ENCODE assay signal across 12 cellular contexts in the genomic region with DNA sequence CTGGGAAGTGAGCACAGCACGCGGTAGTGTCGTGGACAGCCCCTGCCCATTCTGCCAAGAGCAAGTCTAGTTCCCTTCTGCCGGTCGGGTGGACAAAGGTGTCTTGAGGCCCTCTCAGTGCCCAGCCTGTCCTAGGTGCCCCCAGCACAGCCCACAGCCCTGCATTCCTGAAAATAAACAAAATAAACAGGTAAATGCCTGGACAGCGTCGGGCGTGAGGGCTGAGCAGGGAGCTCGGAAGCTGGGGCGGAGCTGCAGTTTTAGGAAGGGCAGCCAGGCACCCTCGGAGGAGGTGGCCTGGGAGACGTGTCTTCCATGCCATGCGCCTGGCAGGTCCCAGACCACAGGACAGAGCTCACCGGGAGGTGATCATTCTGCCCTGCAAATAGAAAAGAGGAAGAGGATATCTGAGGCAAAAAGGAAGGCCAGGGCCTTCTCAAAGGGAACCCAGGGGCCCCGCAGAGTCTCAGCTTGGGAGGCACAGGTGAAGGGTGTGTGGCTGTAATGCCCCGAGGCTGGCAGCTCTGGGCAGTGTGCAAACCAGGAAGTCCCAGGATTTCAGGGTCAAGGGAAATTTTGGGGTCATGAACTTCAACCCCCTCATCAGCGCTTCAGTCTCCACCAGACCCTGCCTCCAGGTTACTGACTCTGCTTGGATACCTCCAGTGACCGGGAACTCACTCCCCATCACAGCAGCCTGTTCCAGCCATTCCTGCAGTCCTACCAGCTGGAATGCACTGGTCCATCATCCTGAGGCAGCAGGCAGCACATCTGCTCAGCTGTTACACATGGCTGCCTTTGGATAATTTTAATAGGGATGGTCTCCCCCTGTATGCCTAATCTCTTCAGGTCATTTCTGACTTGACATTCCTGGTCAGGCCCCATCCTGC. TPM values are rescaled to one million over a fixed set of nuclear protein-coding genes. Genes with fewer than 3 reads are reported as not detected.
DNase-seq lines count a peak whose midpoint lies in the region; ATAC-seq, FAIRE-seq and TF ChIP-seq lines count a peak whose summit lies in the region.
"Had no signal": no experiment of that assay in that cellular context is flagged by ENCODE, and none has a peak within 500 bp of the region (broad histone marks: within the 10 kb centered on the region; RNA-seq: fewer than 3 reads in every experiment).

No MANE protein-coding gene starts in this region.

- peak; percentile 5 for DNase-seq in activated naive CD4-positive, alpha-beta T cell treated with anti-CD3 and anti-CD28 coated beads, Interleukin-2, amount 50 U/mL, for 16 hours
- DNase-seq in activated naive CD4-positive, alpha-beta T cell treated with Interleukin-2 at 50 U/mL for 16 hours = no peak
- DNase-seq in lower lobe of right lung = peak; percentile 28
- DNase-seq in tibial artery = peak in 1 of 2 donors; percentile 61
- no peak for DNase-seq in H54 (ENCODE audit: insufficient read length, low spot score)
- DNase-seq: central memory CD4-positive, alpha-beta T cell; NCI-H1105 treated with DMSO at 0.1 percent for 48 hours had no signal

- peaks cover 17% of the 10 kb centered on the region for H3K4me1 Mint-ChIP-seq in brain

- H3K27me3 ChIP-seq in lower lobe of right lung (ENCODE audit: low read depth) (peaks cover 37% of the 10 kb centered on the region), tibial artery (peaks cover 0 to 17% of the 10 kb centered on the region in 2 donors)

- peaks cover 32% of the 10 kb centered on the region for H3K27me3 Mint-ChIP-seq in brain

- intact Hi-C loops in lower lobe of right lung (cut with DNase I) = no loop called here
- intact Hi-C loops in tibial artery (cut with DNase I; ENCODE audit: low total_unique reads) = no loop called here

- TF ChIP-seq CTCF in brain (conservative IDR thresholded peaks at IDR 0.05) (no peak), lower lobe of right lung (IDR thresholded peaks at IDR 0.05) (no peak), tibial artery (IDR thresholded peaks at IDR 0.05) (no peak)

- no peak for ATAC-seq in lower lobe of right lung
- no peak for ATAC-seq in GM19467 (IDR thresholded peaks at IDR 0.05; ENCODE audit: unreplicated experiment)
- ATAC-seq in HG03342 (IDR thresholded peaks at IDR 0.05; ENCODE audit: unreplicated experiment) = no peak

- peak overlapping the region; percentile 26 to 64 (median 59) for H3K4me3 Mint-ChIP-seq in brain

- H3K27ac ChIP-seq in lower lobe of right lung (no peak overlapping the region), tibial artery (peak overlapping the region in 1 of 2 donors; percentile 7)

- H3K4me3 ChIP-seq in lower lobe of right lung (peak overlapping the region; percentile 36), tibial artery (peak overlapping the region; percentile 44 to 59)

- no peaks in the 10 kb centered on the region for H3K36me3 Mint-ChIP-seq in brain

- H3K4me1 ChIP-seq in lower lobe of right lung = peaks cover 20% of the 10 kb centered on the region
- peaks cover 0 to 44% (median 29%) of the 10 kb centered on the region in 4 donors for H3K4me1 ChIP-seq in tibial artery

- no peaks in the 10 kb centered on the region for H3K9me3 Mint-ChIP-seq in brain

- H3K36me3 ChIP-seq in lower lobe of right lung (no peaks in the 10 kb centered on the region), tibial artery (no peaks in the 10 kb centered on the region)

- H3K9me3 ChIP-seq in lower lobe of right lung (no peaks in the 10 kb centered on the region), tibial artery (no peaks in the 10 kb centered on the region)

- TF ChIP-seq POLR2A in H54 (IDR thresholded peaks at IDR 0.05; ENCODE audit: low read depth, low read length) = no peak

- H3K27ac Mint-ChIP-seq in brain = no peak overlapping the region
- H3K27ac Mint-ChIP-seq: progenitor cell of endocrine pancreas had no signal

- no peak for FAIRE-seq in H54 (lab: Jason Lieb, UNC)
- FAIRE-seq: A204.1 had no signal

RNA-seq across cellular contexts. Expression of a gene that starts 1.7 kb away (rescaled TPM):
- polyA plus RNA-seq in brain (ENCODE audit: insufficient read depth, low read depth, low replicate concordance) = 0.34 TPM
- 2.0 TPM for total RNA-seq in lower lobe of right lung

Comparison
In these comparisons a context has a peak if more than half of its experiments do, and no peak if none do; other contexts are left out.
1. DNase-seq: peak in activated naive CD4-positive, alpha-beta T cell treated with anti-CD3 and anti-CD28 coated beads, Interleukin-2, amount 50 U/mL, for 16 hours (single experiment) and lower lobe of right lung (single experiment); none in activated naive CD4-positive, alpha-beta T cell treated with Interleukin-2 at 50 U/mL for 16 hours (single experiment) and H54 (single experiment).